Comparison of ENCODE assay signal across 2 cellular contexts in the genomic region with DNA sequence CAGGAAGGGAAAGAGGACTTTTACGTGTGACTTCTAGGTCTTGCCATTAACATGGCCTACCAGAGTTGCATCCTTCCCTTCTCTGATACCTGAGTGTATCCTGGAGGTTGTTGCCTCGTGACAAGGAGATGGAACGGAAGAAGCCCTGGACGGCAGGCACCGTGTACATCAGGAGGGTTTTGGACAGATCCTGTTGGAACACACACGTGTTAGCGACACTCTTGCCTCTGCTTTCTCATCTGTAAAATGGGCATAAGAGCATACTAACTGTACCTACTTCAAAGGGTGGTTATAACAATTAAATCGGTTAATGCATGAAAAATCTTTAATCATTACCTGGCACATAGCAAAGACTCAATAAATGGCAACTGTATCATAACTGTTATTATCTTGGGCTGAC.
TF ChIP-seq lines count a peak whose summit lies in the region.

No MANE protein-coding gene starts in this region.

TF ChIP-seq in HepG2, 621 proteins besides CTCF, POLR2A, EP300 and RAD21:
- TF ChIP-seq, protein P1, sequence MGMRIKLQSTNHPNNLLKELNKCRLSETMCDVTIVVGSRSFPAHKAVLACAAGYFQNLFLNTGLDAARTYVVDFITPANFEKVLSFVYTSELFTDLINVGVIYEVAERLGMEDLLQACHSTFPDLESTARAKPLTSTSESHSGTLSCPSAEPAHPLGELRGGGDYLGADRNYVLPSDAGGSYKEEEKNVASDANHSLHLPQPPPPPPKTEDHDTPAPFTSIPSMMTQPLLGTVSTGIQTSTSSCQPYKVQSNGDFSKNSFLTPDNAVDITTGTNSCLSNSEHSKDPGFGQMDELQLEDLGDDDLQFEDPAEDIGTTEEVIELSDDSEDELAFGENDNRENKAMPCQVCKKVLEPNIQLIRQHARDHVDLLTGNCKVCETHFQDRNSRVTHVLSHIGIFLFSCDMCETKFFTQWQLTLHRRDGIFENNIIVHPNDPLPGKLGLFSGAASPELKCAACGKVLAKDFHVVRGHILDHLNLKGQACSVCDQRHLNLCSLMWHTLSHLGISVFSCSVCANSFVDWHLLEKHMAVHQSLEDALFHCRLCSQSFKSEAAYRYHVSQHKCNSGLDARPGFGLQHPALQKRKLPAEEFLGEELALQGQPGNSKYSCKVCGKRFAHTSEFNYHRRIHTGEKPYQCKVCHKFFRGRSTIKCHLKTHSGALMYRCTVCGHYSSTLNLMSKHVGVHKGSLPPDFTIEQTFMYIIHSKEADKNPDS (CRISPR knock-in tag; IDR thresholded peaks at IDR 0.05): no peak
- TF ChIP-seq, protein P2, sequence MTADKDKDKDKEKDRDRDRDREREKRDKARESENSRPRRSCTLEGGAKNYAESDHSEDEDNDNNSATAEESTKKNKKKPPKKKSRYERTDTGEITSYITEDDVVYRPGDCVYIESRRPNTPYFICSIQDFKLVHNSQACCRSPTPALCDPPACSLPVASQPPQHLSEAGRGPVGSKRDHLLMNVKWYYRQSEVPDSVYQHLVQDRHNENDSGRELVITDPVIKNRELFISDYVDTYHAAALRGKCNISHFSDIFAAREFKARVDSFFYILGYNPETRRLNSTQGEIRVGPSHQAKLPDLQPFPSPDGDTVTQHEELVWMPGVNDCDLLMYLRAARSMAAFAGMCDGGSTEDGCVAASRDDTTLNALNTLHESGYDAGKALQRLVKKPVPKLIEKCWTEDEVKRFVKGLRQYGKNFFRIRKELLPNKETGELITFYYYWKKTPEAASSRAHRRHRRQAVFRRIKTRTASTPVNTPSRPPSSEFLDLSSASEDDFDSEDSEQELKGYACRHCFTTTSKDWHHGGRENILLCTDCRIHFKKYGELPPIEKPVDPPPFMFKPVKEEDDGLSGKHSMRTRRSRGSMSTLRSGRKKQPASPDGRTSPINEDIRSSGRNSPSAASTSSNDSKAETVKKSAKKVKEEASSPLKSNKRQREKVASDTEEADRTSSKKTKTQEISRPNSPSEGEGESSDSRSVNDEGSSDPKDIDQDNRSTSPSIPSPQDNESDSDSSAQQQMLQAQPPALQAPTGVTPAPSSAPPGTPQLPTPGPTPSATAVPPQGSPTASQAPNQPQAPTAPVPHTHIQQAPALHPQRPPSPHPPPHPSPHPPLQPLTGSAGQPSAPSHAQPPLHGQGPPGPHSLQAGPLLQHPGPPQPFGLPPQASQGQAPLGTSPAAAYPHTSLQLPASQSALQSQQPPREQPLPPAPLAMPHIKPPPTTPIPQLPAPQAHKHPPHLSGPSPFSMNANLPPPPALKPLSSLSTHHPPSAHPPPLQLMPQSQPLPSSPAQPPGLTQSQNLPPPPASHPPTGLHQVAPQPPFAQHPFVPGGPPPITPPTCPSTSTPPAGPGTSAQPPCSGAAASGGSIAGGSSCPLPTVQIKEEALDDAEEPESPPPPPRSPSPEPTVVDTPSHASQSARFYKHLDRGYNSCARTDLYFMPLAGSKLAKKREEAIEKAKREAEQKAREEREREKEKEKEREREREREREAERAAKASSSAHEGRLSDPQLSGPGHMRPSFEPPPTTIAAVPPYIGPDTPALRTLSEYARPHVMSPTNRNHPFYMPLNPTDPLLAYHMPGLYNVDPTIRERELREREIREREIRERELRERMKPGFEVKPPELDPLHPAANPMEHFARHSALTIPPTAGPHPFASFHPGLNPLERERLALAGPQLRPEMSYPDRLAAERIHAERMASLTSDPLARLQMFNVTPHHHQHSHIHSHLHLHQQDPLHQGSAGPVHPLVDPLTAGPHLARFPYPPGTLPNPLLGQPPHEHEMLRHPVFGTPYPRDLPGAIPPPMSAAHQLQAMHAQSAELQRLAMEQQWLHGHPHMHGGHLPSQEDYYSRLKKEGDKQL (CRISPR knock-in tag; IDR thresholded peaks at IDR 0.05; ENCODE audit: low read depth): no peak
- TF ChIP-seq ZNF382 (CRISPR knock-in tag; IDR thresholded peaks at IDR 0.05; ENCODE audit: borderline replicate concordance): no peak
- TF ChIP-seq ZNF629 (CRISPR knock-in tag; conservative IDR thresholded peaks at IDR 0.05): peak; percentile 76

TF ChIP-seq in K562, 482 proteins besides CTCF, POLR2A, EP300 and RAD21:
- TF ChIP-seq CBFB (CRISPR knock-in tag; IDR thresholded peaks at IDR 0.05): no peak
- TF ChIP-seq PCBP1 (IDR thresholded peaks at IDR 0.05; ENCODE audit: low read depth, low read length, poor library complexity, severe bottlenecking): no peak
- TF ChIP-seq KDM4B (IDR thresholded peaks at IDR 0.05; ENCODE audit: borderline replicate concordance in 2 of 2, low read depth in 1 of 2): no peak
- TF ChIP-seq, protein P3, sequence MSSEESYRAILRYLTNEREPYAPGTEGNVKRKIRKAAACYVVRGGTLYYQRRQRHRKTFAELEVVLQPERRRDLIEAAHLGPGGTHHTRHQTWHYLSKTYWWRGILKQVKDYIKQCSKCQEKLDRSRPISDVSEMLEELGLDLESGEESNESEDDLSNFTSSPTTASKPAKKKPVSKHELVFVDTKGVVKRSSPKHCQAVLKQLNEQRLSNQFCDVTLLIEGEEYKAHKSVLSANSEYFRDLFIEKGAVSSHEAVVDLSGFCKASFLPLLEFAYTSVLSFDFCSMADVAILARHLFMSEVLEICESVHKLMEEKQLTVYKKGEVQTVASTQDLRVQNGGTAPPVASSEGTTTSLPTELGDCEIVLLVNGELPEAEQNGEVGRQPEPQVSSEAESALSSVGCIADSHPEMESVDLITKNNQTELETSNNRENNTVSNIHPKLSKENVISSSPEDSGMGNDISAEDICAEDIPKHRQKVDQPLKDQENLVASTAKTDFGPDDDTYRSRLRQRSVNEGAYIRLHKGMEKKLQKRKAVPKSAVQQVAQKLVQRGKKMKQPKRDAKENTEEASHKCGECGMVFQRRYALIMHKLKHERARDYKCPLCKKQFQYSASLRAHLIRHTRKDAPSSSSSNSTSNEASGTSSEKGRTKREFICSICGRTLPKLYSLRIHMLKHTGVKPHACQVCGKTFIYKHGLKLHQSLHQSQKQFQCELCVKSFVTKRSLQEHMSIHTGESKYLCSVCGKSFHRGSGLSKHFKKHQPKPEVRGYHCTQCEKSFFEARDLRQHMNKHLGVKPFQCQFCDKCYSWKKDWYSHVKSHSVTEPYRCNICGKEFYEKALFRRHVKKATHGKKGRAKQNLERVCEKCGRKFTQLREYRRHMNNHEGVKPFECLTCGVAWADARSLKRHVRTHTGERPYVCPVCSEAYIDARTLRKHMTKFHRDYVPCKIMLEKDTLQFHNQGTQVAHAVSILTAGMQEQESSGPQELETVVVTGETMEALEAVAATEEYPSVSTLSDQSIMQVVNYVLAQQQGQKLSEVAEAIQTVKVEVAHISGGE (CRISPR knock-in tag; IDR thresholded peaks at IDR 0.05): no peak
- TF ChIP-seq POLR3A (IDR thresholded peaks at IDR 0.05; ENCODE audit: borderline replicate concordance, extremely low read depth, insufficient read depth, insufficient read length): no peak
- peak; percentile 77 for TF ChIP-seq RBM25 (IDR thresholded peaks at IDR 0.05; ENCODE audit: low read depth, low read length, severe bottlenecking)
- TF ChIP-seq RBM34 (IDR thresholded peaks at IDR 0.05; ENCODE audit: borderline replicate concordance, insufficient read depth, low read length): no peak
- TF ChIP-seq STAT5B (CRISPR knock-in tag; IDR thresholded peaks at IDR 0.05): no peak
- TF ChIP-seq BCOR (IDR thresholded peaks at IDR 0.05): peak; percentile 43; the same call in 1 of the 2 replicates
